Comparison of ENCODE assay signal across 16 cellular contexts in the genomic region with DNA sequence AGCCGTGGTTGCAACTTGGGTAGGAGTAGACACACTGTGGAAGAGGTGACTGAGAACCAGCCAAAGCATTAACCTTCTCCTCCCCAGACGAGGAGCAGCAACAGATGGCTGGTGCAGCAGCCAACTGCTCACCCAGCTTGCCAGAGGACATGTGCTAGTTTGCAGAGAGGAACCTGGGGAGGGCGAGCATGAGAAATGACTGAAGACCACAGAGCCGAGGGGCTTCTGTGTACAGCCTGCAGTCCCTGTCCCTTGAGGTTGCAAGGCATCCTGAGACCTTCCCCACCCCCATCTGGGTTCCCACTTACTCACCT.
DNase-seq lines count a peak whose midpoint lies in the region; ATAC-seq and TF ChIP-seq lines count a peak whose summit lies in the region.
"Had no signal": no experiment of that assay in that cellular context is flagged by ENCODE, and none has a peak within 500 bp of the region (broad histone marks: within the 10 kb centered on the region; RNA-seq: fewer than 3 reads in every experiment).

No MANE protein-coding gene starts in this region.

- no peaks in the 10 kb centered on the region for H3K36me3 Mint-ChIP-seq in T-helper 17 cell (ENCODE audit: low read depth)

- H3K27ac Mint-ChIP-seq in T-helper 17 cell = peak overlapping the region; percentile 70
- H3K27ac Mint-ChIP-seq: activated CD8-positive, alpha-beta T cell treated with anti-CD3 and anti-CD28 coated beads for 36 hours; stimulated activated naive B cell treated with anti-CD40 and anti-IgM and Interleukin-4, amounts not matched to agents 10 μg/mL and 1 μg/mL and 100 μg/mL, for 72 hours had no signal

- peaks cover 13% of the 10 kb centered on the region for H3K4me1 Mint-ChIP-seq in T-helper 17 cell

- CTCF ChIA-PET in HEK293 (lab: Yijun Ruan, JAX) = interaction anchor here (0.7 to 1.6 kb wide), 2 partner anchors 162 to 1603 kb away, joined by 4 to 8 read pairs; no protein-coding TSS in a partner anchor

- no peak overlapping the region for H3K4me3 ChIP-seq in HEK293 (ENCODE audit: low read depth, low read length)
- H3K4me3 ChIP-seq in gastroesophageal sphincter = no peak overlapping the region
- H3K4me3 ChIP-seq in skeletal muscle satellite cell (ENCODE audit: low read length) = peak overlapping the region; percentile 37
- H3K4me3 ChIP-seq in effector memory CD4-positive, alpha-beta T cell (ENCODE audit: insufficient read depth, low read depth, low read length, poor library complexity, severe bottlenecking) = no peak overlapping the region
- H3K4me3 ChIP-seq in SJCRH30 = no peak overlapping the region

- no peak for TF ChIP-seq EP300 in gastroesophageal sphincter (IDR thresholded peaks at IDR 0.05)

- TF ChIP-seq CTCF in HEK293 (tag by site-specific recombination; IDR thresholded peaks at IDR 0.05) (no peak), gastroesophageal sphincter (IDR thresholded peaks at IDR 0.05) (no peak)

- peaks cover 84% of the 10 kb centered on the region for H3K27me3 Mint-ChIP-seq in T-helper 17 cell

- DNase-seq in T-helper 17 cell (no peak), SJCRH30 (no peak)
- DNase-seq in activated T-cell treated with anti-CD3 and anti-CD28 coated beads, Interleukin-2, amount 50 U/mL, for 48 hours = no peak
- DNase-seq in effector memory CD4-positive, alpha-beta T cell = no peak
- no peak for DNase-seq in activated CD4-positive, CD25-positive, alpha-beta regulatory T cell (lab: John Stamatoyannopoulos, UW)
- DNase-seq: activated CD8-positive, alpha-beta T cell treated with anti-CD3 and anti-CD28 coated beads for 36 hours; activated naive CD4-positive, alpha-beta T cell treated with Interleukin-2 at 50 U/mL for 16 hours; NCI-H226; RPMI8226; stimulated activated CD4-positive, alpha-beta T cell treated with anti-CD3 and anti-CD28 coated beads, Interleukin-4, amount 100 ng/mL, for 1 hour; stimulated activated naive B cell treated with anti-CD40 and anti-IgM and Interleukin-4, amounts not matched to agents 10 μg/mL and 1 μg/mL and 100 μg/mL, for 72 hours had no signal

- H3K9me3 ChIP-seq in HEK293 (ENCODE audit: control insufficient read depth, insufficient read depth, low read depth, low read length) (no peaks in the 10 kb centered on the region), T-helper 17 cell (ENCODE audit: control insufficient read depth, low read length, poor library complexity, severe bottlenecking) (no peaks in the 10 kb centered on the region), gastroesophageal sphincter (no peaks in the 10 kb centered on the region), skeletal muscle satellite cell (replicated peaks; ENCODE audit: low read length) (no peaks in the 10 kb centered on the region), SJCRH30 (replicated peaks) (no peaks in the 10 kb centered on the region)
- H3K9me3 ChIP-seq in effector memory CD4-positive, alpha-beta T cell (ENCODE audit: control insufficient read depth, low read length) = no peaks in the 10 kb centered on the region

- 60% methylated on average over 1 of the region's 4 CpGs; no CpG with 5 or more reads in 1 of the 2 donors for WGBS in gastroesophageal sphincter (ENCODE audit: low coverage in 1 of 2), 2 donors

- H3K4me2 ChIP-seq in skeletal muscle satellite cell (ENCODE audit: low read length) = peak overlapping the region; percentile 71

- ATAC-seq in T-helper 17 cell = no peak
- no peak for ATAC-seq in gastroesophageal sphincter
- ATAC-seq: activated CD8-positive, alpha-beta T cell treated with anti-CD3 and anti-CD28 coated beads for 36 hours; HCT116; stimulated activated naive B cell treated with anti-CD40 and anti-IgM and Interleukin-4, amounts not matched to agents 10 μg/mL and 1 μg/mL and 100 μg/mL, for 72 hours had no signal

- H3K36me3 ChIP-seq in HEK293 (ENCODE audit: control insufficient read depth in 2 of 2, insufficient read depth in 1 of 2, low read length in 2 of 2) = peaks cover 0 to 9% of the 10 kb centered on the region in 2 experiments; a peak in 1 of 3 replicates
- peaks cover 0 to 77% of the 10 kb centered on the region in 2 donors for H3K36me3 ChIP-seq in gastroesophageal sphincter
- H3K36me3 ChIP-seq in skeletal muscle satellite cell (ENCODE audit: insufficient read depth, low read length) = no peaks in the 10 kb centered on the region
- H3K36me3 ChIP-seq in effector memory CD4-positive, alpha-beta T cell (ENCODE audit: control insufficient read depth, insufficient read depth, low read length) = no peaks in the 10 kb centered on the region
- no peaks in the 10 kb centered on the region for H3K36me3 ChIP-seq in SJCRH30

- no peaks in the 10 kb centered on the region for H3K27me3 ChIP-seq in gastroesophageal sphincter
- no peaks in the 10 kb centered on the region for H3K27me3 ChIP-seq in skeletal muscle satellite cell (ENCODE audit: control insufficient read depth, insufficient read depth, low read length)
- H3K27me3 ChIP-seq in effector memory CD4-positive, alpha-beta T cell (replicated peaks; ENCODE audit: control insufficient read depth, insufficient read depth, low read length, poor library complexity, severe bottlenecking) = peaks cover 6% of the 10 kb centered on the region
- no peaks in the 10 kb centered on the region for H3K27me3 ChIP-seq in SJCRH30

- peak overlapping the region; percentile 79 for H3K9ac ChIP-seq in skeletal muscle satellite cell (ENCODE audit: low read depth, low read length)

- no peak for TF ChIP-seq POLR2A in gastroesophageal sphincter (IDR thresholded peaks at IDR 0.05)

- no peaks in the 10 kb centered on the region for H3K4me1 ChIP-seq in HEK293 (ENCODE audit: control insufficient read depth, insufficient read depth, low read length)
- peaks cover 26 to 99% (median 48%) of the 10 kb centered on the region in 3 donors for H3K4me1 ChIP-seq in gastroesophageal sphincter
- peaks cover 29% of the 10 kb centered on the region for H3K4me1 ChIP-seq in skeletal muscle satellite cell (ENCODE audit: control insufficient read depth, insufficient read depth, low read length)
- H3K4me1 ChIP-seq in effector memory CD4-positive, alpha-beta T cell (ENCODE audit: control insufficient read depth, insufficient read depth, low read length, poor library complexity, severe bottlenecking) = no peaks in the 10 kb centered on the region
- no peaks in the 10 kb centered on the region; the same call in 1 of the 2 replicates for H3K4me1 ChIP-seq in SJCRH30

- H3K27ac ChIP-seq in HEK293 (ENCODE audit: extremely low read depth, low read depth, low read length) (no peak overlapping the region), gastroesophageal sphincter (peak overlapping the region; percentile 92 to 96 (median 94)), SJCRH30 (no peak overlapping the region)
- H3K27ac ChIP-seq in effector memory CD4-positive, alpha-beta T cell (ENCODE audit: insufficient read depth, low read length, poor library complexity, severe bottlenecking) = no peak overlapping the region
- H3K27ac ChIP-seq: C4-2B had no signal

- H3K4me3 Mint-ChIP-seq in T-helper 17 cell = no peak overlapping the region
- H3K4me3 Mint-ChIP-seq: activated CD8-positive, alpha-beta T cell treated with anti-CD3 and anti-CD28 coated beads for 36 hours; stimulated activated naive B cell treated with anti-CD40 and anti-IgM and Interleukin-4, amounts not matched to agents 10 μg/mL and 1 μg/mL and 100 μg/mL, for 72 hours had no signal

- POLR2A ChIA-PET in HEK293 (lab: Yijun Ruan, JAX) = no interaction called here

TF ChIP-seq in HEK293, 187 proteins besides CTCF, POLR2A, EP300 and RAD21:
- TF ChIP-seq ZNF585B (tag by site-specific recombination; IDR thresholded peaks at IDR 0.05) = no peak
- peak; percentile 32; the same call in 1 of the 2 replicates for TF ChIP-seq SCRT2 (tag by site-specific recombination; IDR thresholded peaks at IDR 0.05)

Comparison
In these comparisons a context has a peak if more than half of its experiments do, and no peak if none do; other contexts are left out.
1. H3K27ac ChIP-seq: peak in gastroesophageal sphincter (4 of 4); none in HEK293 (single experiment), effector memory CD4-positive, alpha-beta T cell (single experiment) and SJCRH30 (single experiment).